ENCODE assay signal across 25 cellular contexts in genomic region chr10:8532647-8533046, GRCh38.
"Had no signal": no experiment of that assay in that cellular context is flagged by ENCODE, and none has a peak within 500 bp of the region (broad histone marks: within the 10 kb centered on the region; RNA-seq: fewer than 3 reads in every experiment).

No MANE protein-coding gene starts in this region.

- DNase-seq: activated CD4-positive, alpha-beta T cell treated with anti-CD3 and anti-CD28 coated beads for 4 hours; activated CD4-positive, alpha-beta T cell treated with anti-CD3 and anti-CD28 coated beads, Interleukin-2, amount 50 U/mL, for 1 hour; activated CD4-positive, alpha-beta T cell treated with anti-CD3 and anti-CD28 coated beads, Interleukin-2, amount 50 U/mL, for 48 hours; activated CD4-positive, CD25-positive, alpha-beta regulatory T cell; activated CD4-positive, CD25-positive, alpha-beta regulatory T cell treated with anti-CD3 and anti-CD28 coated beads, Interleukin-2, amount 50 U/mL, for 72 hours; activated CD8-positive, alpha-beta memory T cell treated with anti-CD3 and anti-CD28 coated beads, Interleukin-2, amount 50 U/mL, for 48 hours; activated gamma-delta T cell; activated naive CD4-positive, alpha-beta T cell; activated naive CD4-positive, alpha-beta T cell treated with anti-CD3 and anti-CD28 coated beads, Interleukin-2, amount 10 ng/mL, durations not matched to agents 7 days and 5 days; activated naive CD8-positive, alpha-beta T cell treated with anti-CD3 and anti-CD28 coated beads, Interleukin-2, amount 10 ng/mL, durations not matched to agents 7 days and 5 days; activated T-cell treated with anti-CD3 and anti-CD28 coated beads for 4 hours; activated T-cell treated with anti-CD3 and anti-CD28 coated beads, Interleukin-2, amount 50 U/mL, for 4 hours; central memory CD4-positive, alpha-beta T cell; cerebellar nuclear complex; colonic mucosa; effector CD8-positive, alpha-beta T cell; foreskin fibroblast; head of caudate nucleus had no signal

- H3K36me3 ChIP-seq: ascending aorta, breast epithelium, cardiac muscle cell, colonic mucosa had no signal

- H3K4me3 Mint-ChIP-seq: activated naive CD4-positive, alpha-beta T cell treated with anti-CD3 and anti-CD28 coated beads, Interleukin-2, amount 10 ng/mL, durations not matched to agents 7 days and 5 days; activated naive CD8-positive, alpha-beta T cell treated with anti-CD3 and anti-CD28 coated beads, Interleukin-2, amount 10 ng/mL, durations not matched to agents 7 days and 5 days; activated T-cell treated with anti-CD3 and anti-CD28 coated beads, Interleukin-2, amount 50 U/mL, for 4 hours; activated T-helper 1 cell treated with anti-CD3 and anti-CD28 coated beads, Interleukin-12 subunit alpha, Interleukin-12 subunit beta, Interleukin-2, Interleukin-4 antibody, amounts not matched to agents 30 ng/mL and 10 ng/mL and 1 ng/mL, durations not matched to agents 14 hours and 24 hours and 36 hours; brain had no signal

- H3K27ac ChIP-seq: ascending aorta, breast epithelium, cardiac muscle cell, colonic mucosa had no signal

- ATAC-seq: activated naive CD4-positive, alpha-beta T cell treated with anti-CD3 and anti-CD28 coated beads, Interleukin-2, amount 50 U/mL, for 72 hours; esophagus mucosa had no signal

- H3K4me1 Mint-ChIP-seq: activated naive CD4-positive, alpha-beta T cell treated with anti-CD3 and anti-CD28 coated beads, Interleukin-2, amount 10 ng/mL, durations not matched to agents 7 days and 5 days; activated naive CD8-positive, alpha-beta T cell treated with anti-CD3 and anti-CD28 coated beads, Interleukin-2, amount 10 ng/mL, durations not matched to agents 7 days and 5 days; brain had no signal

- H3K4me1 ChIP-seq: ascending aorta, breast epithelium, colonic mucosa had no signal

- H3K27ac Mint-ChIP-seq: activated naive CD4-positive, alpha-beta T cell treated with anti-CD3 and anti-CD28 coated beads, Interleukin-2, amount 10 ng/mL, durations not matched to agents 7 days and 5 days; activated naive CD4-positive, alpha-beta T cell treated with anti-CD3 and anti-CD28 coated beads, Interleukin-2, amount 50 U/mL, for 72 hours; activated naive CD8-positive, alpha-beta T cell treated with anti-CD3 and anti-CD28 coated beads, Interleukin-2, amount 10 ng/mL, durations not matched to agents 7 days and 5 days; activated T-helper 1 cell treated with anti-CD3 and anti-CD28 coated beads, Interleukin-12 subunit alpha, Interleukin-12 subunit beta, Interleukin-2, Interleukin-4 antibody, amounts not matched to agents 30 ng/mL and 10 ng/mL and 1 ng/mL, durations not matched to agents 14 hours and 24 hours and 36 hours; brain had no signal

- H3K9me3 Mint-ChIP-seq: activated naive CD4-positive, alpha-beta T cell treated with anti-CD3 and anti-CD28 coated beads, Interleukin-2, amount 10 ng/mL, durations not matched to agents 7 days and 5 days; activated naive CD8-positive, alpha-beta T cell treated with anti-CD3 and anti-CD28 coated beads, Interleukin-2, amount 10 ng/mL, durations not matched to agents 7 days and 5 days; activated T-cell treated with anti-CD3 and anti-CD28 coated beads, Interleukin-2, amount 50 U/mL, for 4 hours had no signal

- H3K36me3 Mint-ChIP-seq: activated naive CD4-positive, alpha-beta T cell treated with anti-CD3 and anti-CD28 coated beads, Interleukin-2, amount 10 ng/mL, durations not matched to agents 7 days and 5 days; activated naive CD4-positive, alpha-beta T cell treated with anti-CD3 and anti-CD28 coated beads, Interleukin-2, amount 50 U/mL, for 72 hours; activated naive CD8-positive, alpha-beta T cell treated with anti-CD3 and anti-CD28 coated beads, Interleukin-2, amount 10 ng/mL, durations not matched to agents 7 days and 5 days; brain had no signal

- H3K9me3 ChIP-seq: ascending aorta, colonic mucosa had no signal

- H3K27me3 ChIP-seq: ascending aorta, breast epithelium, cardiac muscle cell, colonic mucosa had no signal

- H3K4me3 ChIP-seq: ascending aorta, breast epithelium, cardiac muscle cell, colonic mucosa had no signal
